18 cellular contexts compared by ENCODE assay signal in the genomic region with DNA sequence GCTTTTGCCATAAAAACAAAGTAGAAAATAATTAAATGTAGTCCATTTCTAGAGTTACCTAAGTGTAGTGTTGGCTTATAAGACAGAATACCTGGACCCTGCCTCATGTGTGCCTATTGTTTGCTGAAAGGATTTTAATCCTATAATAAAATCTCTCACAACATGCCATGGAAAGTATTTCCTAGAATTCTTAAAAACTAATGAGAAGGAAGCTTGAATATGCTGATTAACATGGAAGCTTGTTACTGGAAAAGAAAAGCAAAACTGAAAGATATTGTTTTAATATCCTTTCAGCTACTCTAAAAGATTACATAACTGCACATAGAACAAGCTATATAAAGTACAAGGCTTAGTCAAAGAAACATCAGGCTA.
"Had no signal": no experiment of that assay in that cellular context is flagged by ENCODE, and none has a peak within 500 bp of the region (broad histone marks: within the 10 kb centered on the region; RNA-seq: fewer than 3 reads in every experiment).

No MANE protein-coding gene starts in this region.

- ATAC-seq: naive thymus-derived CD4-positive, alpha-beta T cell; sciatic nerve; stimulated activated naive B cell treated with anti-CD40 and anti-IgM and Interleukin-4, amounts not matched to agents 10 μg/mL and 1 μg/mL and 100 μg/mL, for 72 hours; stimulated activated naive CD8-positive, alpha-beta T cell treated with anti-CD3 and anti-CD28 coated beads, Interleukin-15, amount 100 ng/mL, for 72 hours had no signal

- DNase-seq: dermis blood vessel endothelial cell; erythroblast; foreskin melanocyte; head of caudate nucleus; hippocampal formation; kidney glomerular epithelial cell; mammary epithelial cell; naive thymus-derived CD4-positive, alpha-beta T cell; nephron progenitor cell; posterior cingulate gyrus; stimulated activated CD4-positive, alpha-beta T cell treated with anti-CD3 and anti-CD28 coated beads, Interleukin-2, amount 100 ng/mL, for 24 hours; stimulated activated CD4-positive, alpha-beta T cell treated with anti-CD3 and anti-CD28 coated beads, Interleukin-4, amount 100 ng/mL, for 4 hours; stimulated activated naive B cell treated with anti-CD40 and anti-IgM and Interleukin-4, amounts not matched to agents 10 μg/mL and 1 μg/mL and 100 μg/mL, for 72 hours; stimulated activated naive CD8-positive, alpha-beta T cell treated with anti-CD3 and anti-CD28 coated beads, Interleukin-15, amount 100 ng/mL, for 72 hours; testis had no signal

- H3K27me3 ChIP-seq: colonic mucosa, testis, tibial nerve had no signal

- H3K9me3 ChIP-seq: colonic mucosa, testis, tibial nerve had no signal

- H3K4me3 ChIP-seq: colonic mucosa, testis, tibial nerve had no signal

- H3K4me1 ChIP-seq: testis, tibial nerve had no signal

- H3K27ac ChIP-seq: testis, tibial nerve had no signal

- H3K36me3 ChIP-seq: colonic mucosa, tibial nerve had no signal
